ENCODE assay signal across 17 cellular contexts in genomic region chr19:13019330-13019729, GRCh38. TPM values are rescaled to one million over a fixed set of nuclear protein-coding genes. Genes with fewer than 3 reads are reported as not detected.
A peak's percentile ranks its signal among the peaks of the same experiment; 100 is the strongest.
DNase-seq lines count a peak whose midpoint lies in the region; ATAC-seq and TF ChIP-seq lines count a peak whose summit lies in the region.
"Had no signal": no experiment of that assay in that cellular context is flagged by ENCODE, and none has a peak within 500 bp of the region (broad histone marks: within the 10 kb centered on the region; RNA-seq: fewer than 3 reads in every experiment).

No MANE protein-coding gene starts in this region.

- H3K9me3 Mint-ChIP-seq in endothelial cell (ENCODE audit: unreplicated experiment) = no peaks in the 10 kb centered on the region
- H3K9me3 Mint-ChIP-seq: activated B cell treated with CpG ODN at 0.5 μM for 24 hours; activated naive CD4-positive, alpha-beta T cell treated with anti-CD3 and anti-CD28 coated beads for 36 hours had no signal

- no peak for TF ChIP-seq RAD21 in SK-N-SH (IDR thresholded peaks at IDR 0.05; ENCODE audit: low read length)

- peak overlapping the region; percentile 41 for H3K27ac Mint-ChIP-seq in endothelial cell (ENCODE audit: unreplicated experiment)
- H3K27ac Mint-ChIP-seq: activated B cell treated with CpG ODN at 0.5 μM for 24 hours; activated CD8-positive, alpha-beta memory T cell treated with anti-CD3 and anti-CD28 coated beads, Interleukin-2, amount 10 ng/mL, durations not matched to agents 7 days and 5 days; activated naive CD4-positive, alpha-beta T cell treated with anti-CD3 and anti-CD28 coated beads for 36 hours had no signal

- no peaks in the 10 kb centered on the region for H4K20me1 ChIP-seq in SK-N-SH (ENCODE audit: insufficient read depth)

- TF ChIP-seq EP300 in SK-N-SH (IDR thresholded peaks at IDR 0.05; ENCODE audit: borderline replicate concordance in 1 of 2, low read depth in 1 of 2, low read length in 1 of 2) (no peak), upper lobe of left lung (IDR thresholded peaks at IDR 0.05) (no peak)

- no peaks in the 10 kb centered on the region for H3K9me2 ChIP-seq in SK-N-SH

- no peak overlapping the region for H3K9ac ChIP-seq in SK-N-SH

- peaks cover 37% of the 10 kb centered on the region for H3K27me3 Mint-ChIP-seq in endothelial cell (ENCODE audit: unreplicated experiment)

- H3K36me3 ChIP-seq in SK-N-SH (replicated peaks in 1 of 2; ENCODE audit: control insufficient read depth in 1 of 2, insufficient read depth in 2 of 2, low read length in 1 of 2) = no peaks in the 10 kb centered on the region
- H3K36me3 ChIP-seq in psoas muscle (ENCODE audit: insufficient read depth in 1 of 2, low read depth in 1 of 2) = no peaks in the 10 kb centered on the region
- H3K36me3 ChIP-seq in upper lobe of left lung = no peaks in the 10 kb centered on the region

- no peaks in the 10 kb centered on the region for H3K36me3 Mint-ChIP-seq in endothelial cell (ENCODE audit: low read depth, unreplicated experiment)
- H3K36me3 Mint-ChIP-seq: activated CD8-positive, alpha-beta memory T cell treated with anti-CD3 and anti-CD28 coated beads, Interleukin-2, amount 10 ng/mL, durations not matched to agents 7 days and 5 days had no signal

- H3K27me3 ChIP-seq in SK-N-SH (ENCODE audit: insufficient read depth) (no peaks in the 10 kb centered on the region), psoas muscle (ENCODE audit: insufficient read depth in 3 of 3, low read length in 2 of 3) (no peaks in the 10 kb centered on the region), upper lobe of left lung (no peaks in the 10 kb centered on the region)

- no peak overlapping the region for H3K4me2 ChIP-seq in SK-N-SH

- peaks cover 69% of the 10 kb centered on the region for H3K4me1 Mint-ChIP-seq in endothelial cell (ENCODE audit: unreplicated experiment)

- CTCF ChIA-PET in SK-N-SH (lab: Yijun Ruan, JAX) = interaction anchor here (2.9 kb wide), 1 partner anchor 42 kb away, joined by 12 read pairs; no protein-coding TSS in a partner anchor

- POLR2A ChIA-PET in SK-N-SH (lab: Yijun Ruan, JAX) = no interaction called here

- no peak overlapping the region for H3K4me3 ChIP-seq in SK-N-SH (ENCODE audit: low read depth in 2 of 2, low read length in 1 of 2)
- peak overlapping the region; percentile 57 for H3K4me3 ChIP-seq in psoas muscle
- no peak overlapping the region for H3K4me3 ChIP-seq in upper lobe of left lung
- H3K4me3 ChIP-seq in foreskin fibroblast (ENCODE audit: low read depth in 1 of 2, low read length in 2 of 2) = no peak overlapping the region

- H3F3A ChIP-seq in SK-N-SH (replicated peaks; ENCODE audit: insufficient read depth) = peaks cover 9% of the 10 kb centered on the region

- no peak for TF ChIP-seq POLR2A in upper lobe of left lung (IDR thresholded peaks at IDR 0.05)

- ATAC-seq in SK-N-SH treated with all-trans-retinoic acid at 6 μM for 48 hours = no peak
- ATAC-seq in psoas muscle = no peak
- ATAC-seq in upper lobe of left lung (ENCODE audit: low FRiP score in 2 of 2) = no peak
- ATAC-seq in HG03135 (IDR thresholded peaks at IDR 0.05; ENCODE audit: unreplicated experiment) = no peak
- ATAC-seq in GM19467 (IDR thresholded peaks at IDR 0.05; ENCODE audit: unreplicated experiment) = no peak
- ATAC-seq: activated CD8-positive, alpha-beta memory T cell treated with anti-CD3 and anti-CD28 coated beads, Interleukin-2, amount 10 ng/mL, durations not matched to agents 7 days and 5 days had no signal

- no peak for TF ChIP-seq CTCF in SK-N-SH (IDR thresholded peaks at IDR 0.05)
- TF ChIP-seq CTCF in endothelial cell (IDR thresholded peaks at IDR 0.05; ENCODE audit: unreplicated experiment) = no peak
- no peak for TF ChIP-seq CTCF in psoas muscle (IDR thresholded peaks at IDR 0.05)
- no peak for TF ChIP-seq CTCF in upper lobe of left lung (IDR thresholded peaks at IDR 0.05)
- TF ChIP-seq CTCF in foreskin fibroblast (IDR thresholded peaks at IDR 0.05; ENCODE audit: low read depth, low read length) = no peak

- no peak overlapping the region for H2AFZ ChIP-seq in SK-N-SH (ENCODE audit: low read depth)

- DNase-seq in SK-N-SH = no peak
- no peak for DNase-seq in endothelial cell (ENCODE audit: low spot score)
- no peak for DNase-seq in psoas muscle
- DNase-seq in upper lobe of left lung = no peak
- no peak for DNase-seq in foreskin fibroblast
- DNase-seq: 8988T; activated B cell treated with CpG ODN at 0.5 μM for 24 hours; activated CD8-positive, alpha-beta memory T cell treated with anti-CD3 and anti-CD28 coated beads, Interleukin-2, amount 10 ng/mL, durations not matched to agents 7 days and 5 days; activated naive CD4-positive, alpha-beta T cell treated with anti-CD3 and anti-CD28 coated beads for 36 hours; Caco-2; NCI-H1105 treated with DMSO at 0.1 percent for 48 hours; NCI-H446 treated with DMSO at 0.1 percent for 48 hours; stimulated activated CD8-positive, alpha-beta memory T cell treated with anti-CD3 and anti-CD28 coated beads, Interleukin-4, amount 100 ng/mL, for 48 hours had no signal

- 96% methylated on average over 4 of the region's 4 CpGs for WGBS in SK-N-SH (ENCODE audit: low lambda C conversion rate)
- 29 to 55% (median 38%) methylated on average over 4 of the region's 4 CpGs for WGBS in psoas muscle, 3 donors
- 59 to 67% methylated on average over 4 of the region's 4 CpGs for WGBS in upper lobe of left lung, 2 donors

- H3K27ac ChIP-seq in SK-N-SH (ENCODE audit: low read depth in 2 of 2, low read length in 1 of 2) = peak overlapping the region; percentile 14 to 86; a peak in 3 of 4 replicates
- peak overlapping the region; percentile 99 for H3K27ac ChIP-seq in psoas muscle
- H3K27ac ChIP-seq in upper lobe of left lung = peak overlapping the region; percentile 85 to 92 (median 88)

- H3K4me1 ChIP-seq in SK-N-SH (ENCODE audit: control insufficient read depth in 1 of 2, insufficient read depth in 2 of 2, low read depth in 1 of 2, low read length in 1 of 2) = peaks cover 27 to 52% of the 10 kb centered on the region in 2 experiments
- H3K4me1 ChIP-seq in psoas muscle = peaks cover 78% of the 10 kb centered on the region
- peaks cover 83 to 98% (median 84%) of the 10 kb centered on the region in 4 donors for H3K4me1 ChIP-seq in upper lobe of left lung
- H3K4me1 ChIP-seq: Caco-2 had no signal

- no peaks in the 10 kb centered on the region for H3K9me3 ChIP-seq in SK-N-SH
- no peaks in the 10 kb centered on the region for H3K9me3 ChIP-seq in psoas muscle
- no peaks in the 10 kb centered on the region for H3K9me3 ChIP-seq in upper lobe of left lung
- H3K9me3 ChIP-seq: Caco-2 had no signal

- H3K4me3 Mint-ChIP-seq in endothelial cell (ENCODE audit: unreplicated experiment) = no peak overlapping the region
- H3K4me3 Mint-ChIP-seq: activated B cell treated with CpG ODN at 0.5 μM for 24 hours; activated CD8-positive, alpha-beta memory T cell treated with anti-CD3 and anti-CD28 coated beads, Interleukin-2, amount 10 ng/mL, durations not matched to agents 7 days and 5 days; activated naive CD4-positive, alpha-beta T cell treated with anti-CD3 and anti-CD28 coated beads for 36 hours had no signal

- intact Hi-C loops in psoas muscle (cut with DNase I) = loop anchor here in 1 of 2 donors (2.0 kb wide), 1 partner anchor 23 kb away; no protein-coding TSS in a partner anchor

- H3K79me2 ChIP-seq in SK-N-SH (ENCODE audit: insufficient read depth) = peaks cover 20% of the 10 kb centered on the region

TF ChIP-seq in SK-N-SH treated with all-trans-retinoic acid at 6 μM for 48 hours, 23 proteins besides CTCF, POLR2A, EP300 and RAD21:
- TF ChIP-seq CSDC2 (CRISPR knock-in tag; IDR thresholded peaks at IDR 0.05) = no peak
- TF ChIP-seq PPARA (CRISPR knock-in tag; IDR thresholded peaks at IDR 0.05; ENCODE audit: borderline replicate concordance) = no peak
- TF ChIP-seq ZFP30 (CRISPR knock-in tag; IDR thresholded peaks at IDR 0.05) = no peak
- no peak for TF ChIP-seq TSHZ2 (CRISPR knock-in tag; IDR thresholded peaks at IDR 0.05)
TF ChIP-seq in SK-N-SH treated with all-trans-retinoic acid at 6 μM for 48 hours: peak in this region for 0.

RNA-seq across cellular contexts. Expression of gene NFIX, which starts 24.1 kb away (rescaled TPM):
- polyA plus RNA-seq in SK-N-SH (2012; rRNA removed) (5.1 and 14.8 TPM in 2 replicates), psoas muscle (100 to 1,000 TPM in 1 of 3 donors, 10 to 100 TPM in 2; 22.2 to 158 (median 43.8) TPM)
- 9.1 and 13.3 TPM in 2 replicates for polyA plus RNA-seq in SK-N-SH (2012; cell fraction: cytosol; rRNA removed)
- 14.0 and 14.9 TPM in 2 replicates for polyA plus RNA-seq in SK-N-SH (2012; cell fraction: nucleus; rRNA removed)
- total RNA-seq in endothelial cell (ENCODE audit: unreplicated experiment) (9.9 TPM), psoas muscle (100 to 1,000 TPM; 220 to 347 (median 268) TPM), upper lobe of left lung (100 to 1,000 TPM in 3 of 6 donors, 10 to 100 TPM in 3; 64.0 to 188 (median 107) TPM)
- total RNA-seq: epithelial cell of proximal tubule had no signal

RNA-seq across cellular contexts. Expression of gene DAND5, which starts 50.0 kb away (rescaled TPM):
- polyA plus RNA-seq in SK-N-SH (2012; rRNA removed) (1.0 and 1.6 TPM in 2 replicates), psoas muscle (not detected)
- 0.95 and 1.0 TPM in 2 replicates for polyA plus RNA-seq in SK-N-SH (2012; cell fraction: cytosol; rRNA removed)
- 1.4 and 3.0 TPM in 2 replicates for polyA plus RNA-seq in SK-N-SH (2012; cell fraction: nucleus; rRNA removed)
- total RNA-seq in endothelial cell (ENCODE audit: unreplicated experiment) (0.69 TPM), psoas muscle (under 1 TPM in 1 of 4 donors, not detected in 3; 0.26 TPM), upper lobe of left lung (not detected)
- total RNA-seq: activated B cell treated with CpG ODN at 0.5 μM for 24 hours; activated naive CD4-positive, alpha-beta T cell treated with anti-CD3 and anti-CD28 coated beads for 36 hours; Caco-2 had no signal
